In genomic region chr3:149609595-149609994, GRCh38 we compare ENCODE assay signal across 10 cellular contexts. TPM values are rescaled to one million over a fixed set of nuclear protein-coding genes. Genes with fewer than 3 reads are reported as not detected.
A peak's percentile ranks its signal among the peaks of the same experiment; 100 is the strongest.
DNase-seq lines count a peak whose midpoint lies in the region; ATAC-seq and TF ChIP-seq lines count a peak whose summit lies in the region.
"Had no signal": no experiment of that assay in that cellular context is flagged by ENCODE, and none has a peak within 500 bp of the region (broad histone marks: within the 10 kb centered on the region; RNA-seq: fewer than 3 reads in every experiment).

No MANE protein-coding gene starts in this region.

- H3K27ac ChIP-seq in breast epithelium: peak overlapping the region in 1 of 2 donors; percentile 37

- no peak overlapping the region for H3K27ac Mint-ChIP-seq in Caco-2 (ENCODE audit: unreplicated experiment)
- H3K27ac Mint-ChIP-seq: B cell had no signal

- peak; percentile 99 for ATAC-seq in GM19438 (IDR thresholded peaks at IDR 0.05; ENCODE audit: low read depth, unreplicated experiment)
- peak; percentile 87 for ATAC-seq in HG03045 (IDR thresholded peaks at IDR 0.05; ENCODE audit: unreplicated experiment)

- H3K27me3 ChIP-seq in Caco-2 (replicated peaks; ENCODE audit: control insufficient read depth, insufficient read depth, low read length) (no peaks in the 10 kb centered on the region), breast epithelium (no peaks in the 10 kb centered on the region)

- DNase-seq in Caco-2 (peak in 1 of 2 experiments; percentile 28), dermis blood vessel endothelial cell (peak; percentile 79), SIG-M5 treated with dmso at 0.1 percent for 504 hours (lab: John Stamatoyannopoulos, UW; ENCODE audit: unreplicated experiment) (no peak), NCI-H1436 treated with DMSO at 0.1 percent for 48 hours (lab: John Stamatoyannopoulos, UW) (no peak), COR-L47 (lab: John Stamatoyannopoulos, UW) (no peak), breast epithelium (ENCODE audit: low spot score in 2 of 2) (no peak)
- DNase-seq: activated CD8-positive, alpha-beta memory T cell treated with anti-CD3 and anti-CD28 coated beads, Interleukin-2, amount 50 U/mL, for 4 hours had no signal

- H3K4me3 ChIP-seq in Caco-2 (ENCODE audit: low read depth, low read length) (no peak overlapping the region), breast epithelium (no peak overlapping the region)

- H3K9me3 Mint-ChIP-seq in Caco-2 (ENCODE audit: unreplicated experiment): no peaks in the 10 kb centered on the region

- H3K4me1 Mint-ChIP-seq in Caco-2 (ENCODE audit: low read depth, unreplicated experiment): peaks cover 26% of the 10 kb centered on the region
- H3K4me1 Mint-ChIP-seq: B cell had no signal

- no peaks in the 10 kb centered on the region for H3K36me3 Mint-ChIP-seq in Caco-2 (ENCODE audit: insufficient read depth, unreplicated experiment)

- H3K4me1 ChIP-seq in Caco-2 (peaks cover 48% of the 10 kb centered on the region), breast epithelium (peaks cover 3 to 8% of the 10 kb centered on the region in 2 donors)

- H3K27me3 Mint-ChIP-seq in Caco-2 (ENCODE audit: insufficient read depth, unreplicated experiment): no peaks in the 10 kb centered on the region

- no peak for TF ChIP-seq POLR2A in breast epithelium (IDR thresholded peaks at IDR 0.05)

- POLR2A ChIA-PET in Caco-2 (lab: Charles Lee): interaction anchor here (0.9 kb wide), 1 partner anchor 49 kb away, joined by 3 read pairs; no protein-coding TSS in a partner anchor

- H3K36me3 ChIP-seq in Caco-2 (ENCODE audit: control insufficient read depth, insufficient read depth, low read length) (no peaks in the 10 kb centered on the region), breast epithelium (no peaks in the 10 kb centered on the region)

- CTCF ChIA-PET in Caco-2 (lab: Charles Lee): interaction anchor here (0.5 to 1.5 kb wide), 4 partner anchors 38 to 1279 kb away, joined by 3 to 5 read pairs (median 4); partner anchors contain the start of gene WWTR1

- peak overlapping the region; percentile 33 for H3K4me3 Mint-ChIP-seq in Caco-2 (ENCODE audit: unreplicated experiment)
- H3K4me3 Mint-ChIP-seq: B cell had no signal

- BruUV-seq in Caco-2 (replicated peaks; lab: Mats Ljungman, UMichigan): no TSS peak

- H3K9me3 ChIP-seq in Caco-2: no peaks in the 10 kb centered on the region
- H3K9me3 ChIP-seq in breast epithelium: no peaks in the 10 kb centered on the region

- TF ChIP-seq CTCF in Caco-2 (IDR thresholded peaks at IDR 0.05; ENCODE audit: insufficient read depth in 1 of 2, low read depth in 1 of 2, low read length in 1 of 2, severe bottlenecking in 1 of 2, unreplicated experiment in 1 of 2): no peak
- TF ChIP-seq CTCF in breast epithelium (IDR thresholded peaks at IDR 0.05): no peak

- intact Hi-C loops in Caco-2 (cut with micrococcal nuclease; ENCODE audit: unreplicated experiment) (loop anchor here (5.0 kb wide), 2 partner anchors 33 to 67 kb away; no protein-coding TSS in a partner anchor), breast epithelium (cut with DNase I; ENCODE audit: low total_unique reads) (no loop called here)

RNA-seq across cellular contexts. Expression of gene WWTR1, which starts 48.2 kb away (rescaled TPM):
- total RNA-seq in Caco-2 (2022) (16.2 and 19.1 TPM in 2 replicates), dermis blood vessel endothelial cell (111 and 207 TPM in 2 replicates), breast epithelium (10 to 100 TPM; 53.6 to 98.2 (median 91.4) TPM)
